In the genomic region with DNA sequence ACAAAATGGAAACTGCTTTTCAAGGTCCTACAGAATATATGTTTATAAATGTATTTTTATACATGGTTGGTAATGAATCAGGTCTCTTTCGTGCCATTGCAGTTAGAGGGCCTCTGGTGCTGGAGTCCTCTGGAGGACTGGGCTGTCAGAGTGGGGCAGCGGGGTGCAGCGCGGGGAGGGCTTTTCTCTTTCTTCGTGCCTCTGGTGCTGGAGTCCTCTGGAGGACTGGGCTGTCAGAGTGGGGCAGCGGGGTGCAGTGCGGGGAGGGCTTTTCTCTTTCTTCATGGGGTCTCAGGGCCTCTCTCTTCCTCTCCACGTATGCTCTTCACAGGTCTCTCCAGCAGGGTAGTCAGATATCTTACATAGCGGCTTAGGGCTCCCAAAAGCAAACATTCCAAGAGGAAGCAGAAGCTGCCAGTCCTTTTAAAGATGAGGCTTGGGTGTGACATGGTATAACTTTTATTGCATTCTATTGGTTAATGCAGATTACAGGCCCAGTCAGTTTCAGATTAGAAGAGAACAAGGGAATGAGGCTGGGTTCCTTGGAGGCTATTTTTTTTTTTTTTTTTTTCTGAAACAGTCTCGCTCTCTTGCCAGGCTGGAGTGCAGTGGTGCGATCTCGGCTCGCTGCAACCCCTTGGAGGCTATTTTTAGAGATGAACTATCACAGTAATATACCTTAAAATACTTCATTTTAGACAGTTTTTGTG, we compare ENCODE assay signal across 9 cellular contexts. TPM values are rescaled to one million over a fixed set of nuclear protein-coding genes. Genes with fewer than 3 reads are reported as not detected.
DNase-seq lines count a peak whose midpoint lies in the region; ATAC-seq and TF ChIP-seq lines count a peak whose summit lies in the region.
"Had no signal": no experiment of that assay in that cellular context is flagged by ENCODE, and none has a peak within 500 bp of the region (broad histone marks: within the 10 kb centered on the region; RNA-seq: fewer than 3 reads in every experiment).

No MANE protein-coding gene starts in this region.

- no peak overlapping the region for H3K4me3 Mint-ChIP-seq in nephron progenitor cell
- H3K4me3 Mint-ChIP-seq in activated T-helper 17 cell treated with anti-CD3 and anti-CD28 coated beads, Interleukin-2, amount 50 U/mL, for 72 hours = no peak overlapping the region

- ATAC-seq in GM18511 (IDR thresholded peaks at IDR 0.05; ENCODE audit: unreplicated experiment) (peak; percentile 29), HG02623 (IDR thresholded peaks at IDR 0.05; ENCODE audit: unreplicated experiment) (no peak), HG03571 (IDR thresholded peaks at IDR 0.05; ENCODE audit: unreplicated experiment) (no peak)
- ATAC-seq in activated T-helper 17 cell treated with anti-CD3 and anti-CD28 coated beads, Interleukin-2, amount 50 U/mL, for 72 hours (replicated peaks) = no peak

- peaks cover 12% of the 10 kb centered on the region for H3K4me1 Mint-ChIP-seq in nephron progenitor cell
- no peaks in the 10 kb centered on the region for H3K4me1 Mint-ChIP-seq in activated T-helper 17 cell treated with anti-CD3 and anti-CD28 coated beads, Interleukin-2, amount 50 U/mL, for 72 hours

- TF ChIP-seq CTCF in choroid plexus epithelial cell (conservative IDR thresholded peaks at IDR 0.05; ENCODE audit: low read depth, low read length) = no peak
- no peak for TF ChIP-seq CTCF in nephron progenitor cell (IDR thresholded peaks at IDR 0.05)

- peak overlapping the region; percentile 3 for H3K27ac Mint-ChIP-seq in nephron progenitor cell
- H3K27ac Mint-ChIP-seq in activated T-helper 17 cell treated with anti-CD3 and anti-CD28 coated beads, Interleukin-2, amount 50 U/mL, for 72 hours = no peak overlapping the region

- H3K9me3 Mint-ChIP-seq in nephron progenitor cell = no peaks in the 10 kb centered on the region
- no peaks in the 10 kb centered on the region for H3K9me3 Mint-ChIP-seq in activated T-helper 17 cell treated with anti-CD3 and anti-CD28 coated beads, Interleukin-2, amount 50 U/mL, for 72 hours

- DNase-seq in Kasumi-1 (lab: John Stamatoyannopoulos, UW) = peak; percentile 86 to 90
- DNase-seq in choroid plexus epithelial cell (ENCODE audit: low read depth) = peak; percentile 55
- DNase-seq in nephron progenitor cell = no peak
- no peak for DNase-seq in activated gamma-delta T cell (lab: John Stamatoyannopoulos, UW)
- DNase-seq: DND-41 had no signal

- peaks cover 12% of the 10 kb centered on the region for H3K36me3 Mint-ChIP-seq in nephron progenitor cell (ENCODE audit: low read depth)
- H3K36me3 Mint-ChIP-seq in activated T-helper 17 cell treated with anti-CD3 and anti-CD28 coated beads, Interleukin-2, amount 50 U/mL, for 72 hours (ENCODE audit: low read depth) = peaks cover 11% of the 10 kb centered on the region

- H3K4me3 ChIP-seq in choroid plexus epithelial cell (ENCODE audit: low read depth, low read length) = no peak overlapping the region

- H3K27me3 Mint-ChIP-seq in nephron progenitor cell (ENCODE audit: low read depth, poor library complexity) = peaks cover 4% of the 10 kb centered on the region
- no peaks in the 10 kb centered on the region for H3K27me3 Mint-ChIP-seq in activated T-helper 17 cell treated with anti-CD3 and anti-CD28 coated beads, Interleukin-2, amount 50 U/mL, for 72 hours

RNA-seq across cellular contexts. Expression of a gene that starts 13.1 kb away (rescaled TPM):
- total RNA-seq in activated T-helper 17 cell treated with anti-CD3 and anti-CD28 coated beads, Interleukin-2, amount 50 U/mL, for 72 hours = 10 to 100 TPM; 22.2 to 31.7 TPM

RNA-seq across cellular contexts. Expression of a gene that starts 13.8 kb away (rescaled TPM):
- 10 to 100 TPM; 30.4 to 43.3 TPM for total RNA-seq in activated T-helper 17 cell treated with anti-CD3 and anti-CD28 coated beads, Interleukin-2, amount 50 U/mL, for 72 hours

Comparison
In these comparisons a context has a peak if more than half of its experiments do, and no peak if none do; other contexts are left out.
1. DNase-seq: peak in Kasumi-1 (2 of 2) and choroid plexus epithelial cell (single experiment); none in nephron progenitor cell (single experiment) and activated gamma-delta T cell (single experiment).